In the genomic region with DNA sequence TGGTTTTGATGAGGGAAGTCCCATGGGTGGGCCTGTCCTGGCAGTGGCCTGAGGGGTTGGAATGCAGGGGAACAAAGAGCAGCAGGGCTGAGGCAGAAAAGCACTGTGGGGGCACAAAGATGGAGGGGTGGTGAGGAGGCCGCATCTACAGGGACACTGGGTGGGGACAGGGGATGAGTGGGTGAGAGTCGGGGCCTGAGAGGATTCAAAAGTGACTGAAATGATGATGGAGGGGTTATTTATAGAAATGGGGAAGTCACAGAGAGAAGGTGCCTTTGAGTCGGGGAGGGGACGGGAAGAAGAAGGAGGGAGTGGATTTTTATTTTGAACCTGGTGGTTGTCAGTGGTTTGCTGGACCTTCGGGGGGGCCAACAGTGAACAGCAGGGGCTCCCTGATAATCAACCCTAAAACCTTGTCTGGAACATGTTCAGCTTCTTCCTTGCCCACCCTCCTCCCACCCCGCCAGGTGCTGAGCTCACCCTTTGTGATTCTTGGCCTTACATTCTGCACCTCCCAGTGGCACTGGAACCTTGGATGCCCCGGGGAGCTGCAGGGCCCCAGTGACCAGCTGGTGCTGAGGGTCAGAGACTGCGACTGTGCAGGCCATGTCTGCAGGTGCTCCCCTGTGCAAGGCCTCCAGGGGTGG, we compare ENCODE assay signal across 1 cellular context.
TF ChIP-seq lines count a peak whose summit lies in the region.

No MANE protein-coding gene starts in this region.

TF ChIP-seq in K562, 482 proteins besides CTCF, POLR2A, EP300 and RAD21 (continued from another document):
- TF ChIP-seq FOXA1 (IDR thresholded peaks at IDR 0.05; ENCODE audit: borderline replicate concordance): no peak
- TF ChIP-seq ASH1L (IDR thresholded peaks at IDR 0.05; ENCODE audit: borderline replicate concordance, low read depth, partially characterized antibody): no peak
- TF ChIP-seq MTF1 (CRISPR knock-in tag; IDR thresholded peaks at IDR 0.05; ENCODE audit: borderline replicate concordance): no peak
- TF ChIP-seq SPI1 (IDR thresholded peaks at IDR 0.05; ENCODE audit: borderline replicate concordance, low read depth, low read length): peak; percentile 98
- TF ChIP-seq ZNF232 (CRISPR knock-in tag; IDR thresholded peaks at IDR 0.05): no peak
- no peak for TF ChIP-seq ZNF133 (CRISPR knock-in tag; IDR thresholded peaks at IDR 0.05)
- no peak for TF ChIP-seq ADNP (tag; IDR thresholded peaks at IDR 0.05)
- TF ChIP-seq OTX1 (CRISPR knock-in tag; IDR thresholded peaks at IDR 0.05): 0 out of 2 replicates have a peak, but pooled peaks have one; percentile 53
- TF ChIP-seq MTA1 (IDR thresholded peaks at IDR 0.05; ENCODE audit: borderline replicate concordance): peak; percentile 40; the same call in 1 of the 2 replicates
- TF ChIP-seq ARHGAP35 (IDR thresholded peaks at IDR 0.05; ENCODE audit: partially characterized antibody): no peak
- TF ChIP-seq, protein P1, sequence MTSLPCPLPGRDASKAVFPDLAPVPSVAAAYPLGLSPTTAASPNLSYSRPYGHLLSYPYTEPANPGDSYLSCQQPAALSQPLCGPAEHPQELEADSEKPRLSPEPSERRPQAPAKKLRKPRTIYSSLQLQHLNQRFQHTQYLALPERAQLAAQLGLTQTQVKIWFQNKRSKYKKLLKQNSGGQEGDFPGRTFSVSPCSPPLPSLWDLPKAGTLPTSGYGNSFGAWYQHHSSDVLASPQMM (CRISPR knock-in tag; IDR thresholded peaks at IDR 0.05): no peak
- TF ChIP-seq PHF20 (IDR thresholded peaks at IDR 0.05; ENCODE audit: partially characterized antibody): no peak
- TF ChIP-seq, protein P2, sequence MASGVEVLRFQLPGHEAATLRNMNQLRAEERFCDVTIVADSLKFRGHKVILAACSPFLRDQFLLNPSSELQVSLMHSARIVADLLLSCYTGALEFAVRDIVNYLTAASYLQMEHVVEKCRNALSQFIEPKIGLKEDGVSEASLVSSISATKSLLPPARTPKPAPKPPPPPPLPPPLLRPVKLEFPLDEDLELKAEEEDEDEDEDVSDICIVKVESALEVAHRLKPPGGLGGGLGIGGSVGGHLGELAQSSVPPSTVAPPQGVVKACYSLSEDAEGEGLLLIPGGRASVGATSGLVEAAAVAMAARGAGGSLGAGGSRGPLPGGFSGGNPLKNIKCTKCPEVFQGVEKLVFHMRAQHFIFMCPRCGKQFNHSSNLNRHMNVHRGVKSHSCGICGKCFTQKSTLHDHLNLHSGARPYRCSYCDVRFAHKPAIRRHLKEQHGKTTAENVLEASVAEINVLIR (CRISPR knock-in tag; IDR thresholded peaks at IDR 0.05): no peak
- TF ChIP-seq BHLHE40 (IDR thresholded peaks at IDR 0.05; ENCODE audit: low read length): no peak
- TF ChIP-seq STAT5A (IDR thresholded peaks at IDR 0.05; ENCODE audit: borderline replicate concordance, low read length): no peak
- no peak for TF ChIP-seq NR4A1 (CRISPR knock-in tag; IDR thresholded peaks at IDR 0.05)
- no peak for TF ChIP-seq NR4A1 (tag; IDR thresholded peaks at IDR 0.05)
- TF ChIP-seq, protein P3, sequence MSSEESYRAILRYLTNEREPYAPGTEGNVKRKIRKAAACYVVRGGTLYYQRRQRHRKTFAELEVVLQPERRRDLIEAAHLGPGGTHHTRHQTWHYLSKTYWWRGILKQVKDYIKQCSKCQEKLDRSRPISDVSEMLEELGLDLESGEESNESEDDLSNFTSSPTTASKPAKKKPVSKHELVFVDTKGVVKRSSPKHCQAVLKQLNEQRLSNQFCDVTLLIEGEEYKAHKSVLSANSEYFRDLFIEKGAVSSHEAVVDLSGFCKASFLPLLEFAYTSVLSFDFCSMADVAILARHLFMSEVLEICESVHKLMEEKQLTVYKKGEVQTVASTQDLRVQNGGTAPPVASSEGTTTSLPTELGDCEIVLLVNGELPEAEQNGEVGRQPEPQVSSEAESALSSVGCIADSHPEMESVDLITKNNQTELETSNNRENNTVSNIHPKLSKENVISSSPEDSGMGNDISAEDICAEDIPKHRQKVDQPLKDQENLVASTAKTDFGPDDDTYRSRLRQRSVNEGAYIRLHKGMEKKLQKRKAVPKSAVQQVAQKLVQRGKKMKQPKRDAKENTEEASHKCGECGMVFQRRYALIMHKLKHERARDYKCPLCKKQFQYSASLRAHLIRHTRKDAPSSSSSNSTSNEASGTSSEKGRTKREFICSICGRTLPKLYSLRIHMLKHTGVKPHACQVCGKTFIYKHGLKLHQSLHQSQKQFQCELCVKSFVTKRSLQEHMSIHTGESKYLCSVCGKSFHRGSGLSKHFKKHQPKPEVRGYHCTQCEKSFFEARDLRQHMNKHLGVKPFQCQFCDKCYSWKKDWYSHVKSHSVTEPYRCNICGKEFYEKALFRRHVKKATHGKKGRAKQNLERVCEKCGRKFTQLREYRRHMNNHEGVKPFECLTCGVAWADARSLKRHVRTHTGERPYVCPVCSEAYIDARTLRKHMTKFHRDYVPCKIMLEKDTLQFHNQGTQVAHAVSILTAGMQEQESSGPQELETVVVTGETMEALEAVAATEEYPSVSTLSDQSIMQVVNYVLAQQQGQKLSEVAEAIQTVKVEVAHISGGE (CRISPR knock-in tag; IDR thresholded peaks at IDR 0.05): no peak
- no peak for TF ChIP-seq ZNF12 (CRISPR knock-in tag; IDR thresholded peaks at IDR 0.05)
- peak; percentile 50; the same call in 1 of the 2 replicates for TF ChIP-seq CTBP1 (IDR thresholded peaks at IDR 0.05; ENCODE audit: borderline replicate concordance)
- TF ChIP-seq, protein P4, sequence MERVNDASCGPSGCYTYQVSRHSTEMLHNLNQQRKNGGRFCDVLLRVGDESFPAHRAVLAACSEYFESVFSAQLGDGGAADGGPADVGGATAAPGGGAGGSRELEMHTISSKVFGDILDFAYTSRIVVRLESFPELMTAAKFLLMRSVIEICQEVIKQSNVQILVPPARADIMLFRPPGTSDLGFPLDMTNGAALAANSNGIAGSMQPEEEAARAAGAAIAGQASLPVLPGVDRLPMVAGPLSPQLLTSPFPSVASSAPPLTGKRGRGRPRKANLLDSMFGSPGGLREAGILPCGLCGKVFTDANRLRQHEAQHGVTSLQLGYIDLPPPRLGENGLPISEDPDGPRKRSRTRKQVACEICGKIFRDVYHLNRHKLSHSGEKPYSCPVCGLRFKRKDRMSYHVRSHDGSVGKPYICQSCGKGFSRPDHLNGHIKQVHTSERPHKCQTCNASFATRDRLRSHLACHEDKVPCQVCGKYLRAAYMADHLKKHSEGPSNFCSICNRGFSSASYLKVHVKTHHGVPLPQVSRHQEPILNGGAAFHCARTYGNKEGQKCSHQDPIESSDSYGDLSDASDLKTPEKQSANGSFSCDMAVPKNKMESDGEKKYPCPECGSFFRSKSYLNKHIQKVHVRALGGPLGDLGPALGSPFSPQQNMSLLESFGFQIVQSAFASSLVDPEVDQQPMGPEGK (CRISPR knock-in tag; IDR thresholded peaks at IDR 0.05; ENCODE audit: borderline replicate concordance): no peak
- TF ChIP-seq NCOA1 (IDR thresholded peaks at IDR 0.05; ENCODE audit: low read depth): no peak
- TF ChIP-seq NCOA2 (IDR thresholded peaks at IDR 0.05; ENCODE audit: partially characterized antibody in 2 of 2): no peak
- peak; percentile 40; the same call in 1 of the 2 replicates for TF ChIP-seq TCF3 (CRISPR knock-in tag; IDR thresholded peaks at IDR 0.05)
- no peak for TF ChIP-seq SRF (CRISPR knock-in tag; IDR thresholded peaks at IDR 0.05)
- TF ChIP-seq, protein P5, sequence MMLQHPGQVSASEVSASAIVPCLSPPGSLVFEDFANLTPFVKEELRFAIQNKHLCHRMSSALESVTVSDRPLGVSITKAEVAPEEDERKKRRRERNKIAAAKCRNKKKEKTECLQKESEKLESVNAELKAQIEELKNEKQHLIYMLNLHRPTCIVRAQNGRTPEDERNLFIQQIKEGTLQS (IDR thresholded peaks at IDR 0.05): peak; percentile 35; the same call in 1 of the 2 replicates
- TF ChIP-seq, protein P5 (CRISPR knock-in tag; conservative IDR thresholded peaks at IDR 0.05): no peak
